In the genomic region with DNA sequence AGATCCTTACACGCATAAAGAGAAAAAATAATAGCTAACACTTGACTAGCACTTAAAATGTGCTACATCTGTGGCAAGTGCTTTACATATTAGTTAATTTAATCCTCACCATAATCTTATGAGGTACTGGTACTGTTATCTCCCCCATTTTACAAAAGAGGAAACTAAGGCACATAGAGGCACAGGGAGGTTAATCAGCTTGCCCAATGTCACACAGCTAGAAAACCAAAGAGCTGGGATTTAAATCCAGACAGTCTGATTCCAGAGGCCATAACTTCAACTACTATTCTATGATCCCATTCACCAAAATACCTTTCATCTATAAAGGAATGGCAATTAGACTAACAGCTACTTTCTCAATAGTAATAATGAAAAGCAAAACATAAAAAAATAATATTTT, we compare ENCODE assay signal across 32 cellular contexts. TPM values are rescaled to one million over a fixed set of nuclear protein-coding genes. Genes with fewer than 3 reads are reported as not detected.
"Had no signal": no experiment of that assay in that cellular context is flagged by ENCODE, and none has a peak within 500 bp of the region (broad histone marks: within the 10 kb centered on the region; RNA-seq: fewer than 3 reads in every experiment).

No MANE protein-coding gene starts in this region.

- H3K4me3 ChIP-seq: ascending aorta, breast epithelium, cardiac muscle cell, colonic mucosa, gastroesophageal sphincter had no signal

- DNase-seq: activated B cell treated with CpG ODN at 0.5 μM for 24 hours; activated CD4-positive, alpha-beta T cell treated with anti-CD3 and anti-CD28 coated beads for 48 hours; activated CD4-positive, alpha-beta T cell treated with anti-CD3 and anti-CD28 coated beads, Interleukin-2, amount 50 U/mL, for 1 hour; activated CD4-positive, alpha-beta T cell treated with anti-CD3 and anti-CD28 coated beads, Interleukin-2, amount 50 U/mL, for 48 hours; activated CD8-positive, alpha-beta memory T cell treated with anti-CD3 and anti-CD28 coated beads for 24 hours; activated CD8-positive, alpha-beta T cell treated with anti-CD3 and anti-CD28 coated beads for 36 hours; activated gamma-delta T cell; activated naive CD4-positive, alpha-beta T cell; activated naive CD4-positive, alpha-beta T cell treated with anti-CD3 and anti-CD28 coated beads, Interleukin-2, amount 10 ng/mL, durations not matched to agents 7 days and 5 days; activated naive CD8-positive, alpha-beta T cell treated with anti-CD3 and anti-CD28 coated beads for 36 hours; activated T-cell treated with anti-CD3 and anti-CD28 coated beads for 4 hours; activated T-cell treated with anti-CD3 and anti-CD28 coated beads, Interleukin-2, amount 50 U/mL, for 24 hours; activated T-cell treated with anti-CD3 and anti-CD28 coated beads, Interleukin-2, amount 50 U/mL, for 72 hours; central memory CD4-positive, alpha-beta T cell; cerebellar nuclear complex; colonic mucosa; effector memory CD4-positive, alpha-beta T cell; endodermal cell; foreskin keratinocyte; hippocampal formation; T-helper 1 cell; T-helper 17 cell; T1000; WERI-Rb-1 had no signal

- H3K4me3 Mint-ChIP-seq: activated B cell treated with CpG ODN at 0.5 μM for 24 hours; activated CD8-positive, alpha-beta T cell treated with anti-CD3 and anti-CD28 coated beads for 36 hours; activated naive CD4-positive, alpha-beta T cell treated with anti-CD3 and anti-CD28 coated beads, Interleukin-2, amount 10 ng/mL, durations not matched to agents 7 days and 5 days; activated naive CD8-positive, alpha-beta T cell treated with anti-CD3 and anti-CD28 coated beads for 36 hours; activated T-cell treated with anti-CD3 and anti-CD28 coated beads, Interleukin-2, amount 50 U/mL, for 24 hours; activated T-cell treated with anti-CD3 and anti-CD28 coated beads, Interleukin-2, amount 50 U/mL, for 72 hours; brain; endodermal cell; T-helper 17 cell; T-helper 2 cell treated with Interferon-gamma antibody and Interleukin-4, amounts not matched to agents 5 μg/mL and 100 μg/mL, for 36 hours had no signal

- H3K27ac Mint-ChIP-seq: activated B cell treated with CpG ODN at 0.5 μM for 24 hours; activated CD8-positive, alpha-beta T cell treated with anti-CD3 and anti-CD28 coated beads for 36 hours; activated naive CD4-positive, alpha-beta T cell treated with anti-CD3 and anti-CD28 coated beads, Interleukin-2, amount 10 ng/mL, durations not matched to agents 7 days and 5 days; activated naive CD8-positive, alpha-beta T cell treated with anti-CD3 and anti-CD28 coated beads for 36 hours; activated T-cell treated with anti-CD3 and anti-CD28 coated beads, Interleukin-2, amount 50 U/mL, for 24 hours; brain; endodermal cell; T-helper 17 cell; T-helper 2 cell treated with Interferon-gamma antibody and Interleukin-4, amounts not matched to agents 5 μg/mL and 100 μg/mL, for 36 hours had no signal

- H3K9me3 ChIP-seq: ascending aorta, breast epithelium, colonic mucosa, gastroesophageal sphincter had no signal

- H3K27me3 Mint-ChIP-seq: activated CD8-positive, alpha-beta T cell treated with anti-CD3 and anti-CD28 coated beads for 36 hours; activated naive CD8-positive, alpha-beta T cell treated with anti-CD3 and anti-CD28 coated beads for 36 hours; activated T-cell treated with anti-CD3 and anti-CD28 coated beads, Interleukin-2, amount 50 U/mL, for 24 hours had no signal

- H3K36me3 ChIP-seq: ascending aorta, breast epithelium, cardiac muscle cell, colonic mucosa, gastroesophageal sphincter, WERI-Rb-1 had no signal

- H3K36me3 Mint-ChIP-seq: activated naive CD4-positive, alpha-beta T cell treated with anti-CD3 and anti-CD28 coated beads, Interleukin-2, amount 10 ng/mL, durations not matched to agents 7 days and 5 days; activated naive CD8-positive, alpha-beta T cell treated with anti-CD3 and anti-CD28 coated beads for 36 hours; brain had no signal

- H3K4me1 Mint-ChIP-seq: activated naive CD8-positive, alpha-beta T cell treated with anti-CD3 and anti-CD28 coated beads for 36 hours; endodermal cell had no signal

- ATAC-seq: activated CD4-positive, CD25-positive, alpha-beta regulatory T cell treated with anti-CD3 and anti-CD28 coated beads, Interleukin-2, amount 50 U/mL, for 24 hours; activated CD8-positive, alpha-beta T cell treated with anti-CD3 and anti-CD28 coated beads for 36 hours; activated T-cell treated with anti-CD3 and anti-CD28 coated beads, Interleukin-2, amount 50 U/mL, for 72 hours; esophagus mucosa; foreskin keratinocyte; gastroesophageal sphincter; T-helper 17 cell had no signal

- H3K4me1 ChIP-seq: ascending aorta, breast epithelium, colonic mucosa, foreskin keratinocyte, gastroesophageal sphincter had no signal

- H3K27ac ChIP-seq: ascending aorta, breast epithelium, cardiac muscle cell, colonic mucosa, foreskin keratinocyte, gastroesophageal sphincter, WERI-Rb-1 had no signal

- H3K9me3 Mint-ChIP-seq: activated B cell treated with CpG ODN at 0.5 μM for 24 hours; activated CD8-positive, alpha-beta T cell treated with anti-CD3 and anti-CD28 coated beads for 36 hours; activated naive CD4-positive, alpha-beta T cell treated with anti-CD3 and anti-CD28 coated beads, Interleukin-2, amount 10 ng/mL, durations not matched to agents 7 days and 5 days; activated naive CD8-positive, alpha-beta T cell treated with anti-CD3 and anti-CD28 coated beads for 36 hours; activated T-cell treated with anti-CD3 and anti-CD28 coated beads, Interleukin-2, amount 50 U/mL, for 24 hours; activated T-cell treated with anti-CD3 and anti-CD28 coated beads, Interleukin-2, amount 50 U/mL, for 72 hours; brain; T-helper 2 cell treated with Interferon-gamma antibody and Interleukin-4, amounts not matched to agents 5 μg/mL and 100 μg/mL, for 36 hours had no signal

- H3K27me3 ChIP-seq: ascending aorta, breast epithelium, cardiac muscle cell, colonic mucosa, foreskin keratinocyte, gastroesophageal sphincter had no signal

RNA-seq across cellular contexts. Expression of a gene that starts 11.7 kb away (rescaled TPM):
- total RNA-seq: activated B cell treated with CpG ODN at 0.5 μM for 24 hours; activated CD8-positive, alpha-beta T cell treated with anti-CD3 and anti-CD28 coated beads for 36 hours; activated naive CD8-positive, alpha-beta T cell treated with anti-CD3 and anti-CD28 coated beads for 36 hours had no signal
